Comparison of ENCODE assay signal across 8 cellular contexts in the genomic region with DNA sequence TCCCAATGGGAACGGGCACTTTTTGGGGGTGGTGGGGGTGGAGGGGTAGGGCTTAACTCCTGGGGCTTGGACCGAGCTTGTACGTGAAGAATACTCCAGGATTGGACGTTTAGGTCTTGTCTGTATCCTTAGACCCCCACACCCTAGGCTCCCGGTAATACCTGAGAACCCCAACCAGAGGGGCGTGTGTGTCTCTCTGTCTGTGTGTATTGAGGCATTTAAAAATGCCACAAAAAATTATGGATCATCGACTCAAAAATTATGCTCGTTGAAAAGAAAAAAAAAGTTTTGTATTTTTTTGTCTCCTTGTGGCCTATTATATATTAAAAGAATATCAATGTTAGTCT. TPM values are rescaled to one million over a fixed set of nuclear protein-coding genes. Genes with fewer than 3 reads are reported as not detected.
DNase-seq lines count a peak whose midpoint lies in the region; ATAC-seq and TF ChIP-seq lines count a peak whose summit lies in the region.

No MANE protein-coding gene starts in this region.

- no peaks in the 10 kb centered on the region for H3K36me3 ChIP-seq in thoracic aorta

- no peaks in the 10 kb centered on the region for H3K27me3 ChIP-seq in thoracic aorta (replicated peaks; ENCODE audit: insufficient read depth)

- peak overlapping the region; percentile 91 for H3K4me3 Mint-ChIP-seq in activated CD4-positive, alpha-beta T cell treated with anti-CD3 and anti-CD28 coated beads for 36 hours
- peak overlapping the region; percentile 93 for H3K4me3 Mint-ChIP-seq in activated CD4-positive, alpha-beta memory T cell treated with anti-CD3 and anti-CD28 coated beads for 36 hours
- peak overlapping the region; percentile 93 to 98 (median 97) for H3K4me3 Mint-ChIP-seq in immature natural killer cell

- peak overlapping the region; percentile 87 for H3K27ac Mint-ChIP-seq in activated CD4-positive, alpha-beta T cell treated with anti-CD3 and anti-CD28 coated beads for 36 hours
- H3K27ac Mint-ChIP-seq in activated CD4-positive, alpha-beta memory T cell treated with anti-CD3 and anti-CD28 coated beads for 36 hours, result no peak overlapping the region
- no peak overlapping the region for H3K27ac Mint-ChIP-seq in immature natural killer cell

- peaks cover 16% of the 10 kb centered on the region for H3K27me3 Mint-ChIP-seq in activated CD4-positive, alpha-beta T cell treated with anti-CD3 and anti-CD28 coated beads for 36 hours
- peaks cover 6% of the 10 kb centered on the region for H3K27me3 Mint-ChIP-seq in activated CD4-positive, alpha-beta memory T cell treated with anti-CD3 and anti-CD28 coated beads for 36 hours
- H3K27me3 Mint-ChIP-seq in immature natural killer cell (ENCODE audit: low read depth in 3 of 3), result peaks cover 6 to 14% (median 14%) of the 10 kb centered on the region in 3 donors

- H3K9me3 Mint-ChIP-seq in activated CD4-positive, alpha-beta T cell treated with anti-CD3 and anti-CD28 coated beads for 36 hours (ENCODE audit: low read depth), result no peaks in the 10 kb centered on the region
- H3K9me3 Mint-ChIP-seq in activated CD4-positive, alpha-beta memory T cell treated with anti-CD3 and anti-CD28 coated beads for 36 hours, result no peaks in the 10 kb centered on the region
- H3K9me3 Mint-ChIP-seq in immature natural killer cell, result peaks cover 0 to 1% (median 0%) of the 10 kb centered on the region in 6 donors

- CTCF ChIA-PET in activated CD4-positive, alpha-beta T cell treated with anti-CD3 and anti-CD28 coated beads for 36 hours (lab: Charles Lee), result interaction anchor here (0.7 to 2.1 kb wide), 10 partner anchors 9 to 509 kb away, joined by 3 to 8 read pairs (median 3); no protein-coding TSS in a partner anchor
- CTCF ChIA-PET in activated CD4-positive, alpha-beta memory T cell treated with anti-CD3 and anti-CD28 coated beads for 36 hours (lab: Charles Lee), result interaction anchor here (0.5 to 2.6 kb wide), 4 partner anchors 64 to 322 kb away, joined by 3 to 16 read pairs (median 6); no protein-coding TSS in a partner anchor

- H3K9me3 ChIP-seq in thoracic aorta, result no peaks in the 10 kb centered on the region

- intact Hi-C loops in activated CD4-positive, alpha-beta T cell treated with anti-CD3 and anti-CD28 coated beads for 36 hours (cut with DNase I, micrococcal nuclease), result loop anchor here (1.0 to 5.0 kb wide), 9 partner anchors 10 to 502 kb away; a partner anchor contains a TSS
- intact Hi-C loops in activated CD4-positive, alpha-beta memory T cell treated with anti-CD3 and anti-CD28 coated beads for 36 hours (cut with micrococcal nuclease), result loop anchor here (1.0 to 10.0 kb wide), 7 partner anchors 10 to 500 kb away; a partner anchor contains a TSS

- no peaks in the 10 kb centered on the region for H3K36me3 Mint-ChIP-seq in activated CD4-positive, alpha-beta T cell treated with anti-CD3 and anti-CD28 coated beads for 36 hours (ENCODE audit: low read depth)
- no peaks in the 10 kb centered on the region for H3K36me3 Mint-ChIP-seq in activated CD4-positive, alpha-beta memory T cell treated with anti-CD3 and anti-CD28 coated beads for 36 hours
- H3K36me3 Mint-ChIP-seq in immature natural killer cell, result no peaks in the 10 kb centered on the region

- TF ChIP-seq CTCF in thoracic aorta (IDR thresholded peaks at IDR 0.05), result no peak

- H3K27ac ChIP-seq in thoracic aorta, result peak overlapping the region; percentile 78 to 88

- in situ Hi-C loops in ACHN (cut with HindIII; ENCODE audit: low pct_ligation_motif_present, low pct_unique_long_range_greater_than_20kb, low sequenced_read_pairs), result loop anchor here (25.0 kb wide), 1 partner anchor 113 kb away; no protein-coding TSS in a partner anchor

- POLR2A ChIA-PET in activated CD4-positive, alpha-beta T cell treated with anti-CD3 and anti-CD28 coated beads for 36 hours (lab: Charles Lee), result interaction anchor here (1.2 kb wide), 1 partner anchor 691 kb away, joined by 3 read pairs; a partner anchor contains a TSS
- POLR2A ChIA-PET in activated CD4-positive, alpha-beta memory T cell treated with anti-CD3 and anti-CD28 coated beads for 36 hours (lab: Charles Lee), result interaction anchor here (0.6 to 0.8 kb wide), 2 partner anchors 10 to 55 kb away, joined by 3 read pairs; no protein-coding TSS in a partner anchor

- H3K4me3 ChIP-seq in thoracic aorta, result peak overlapping the region; percentile 79

- H3K4me1 Mint-ChIP-seq in activated CD4-positive, alpha-beta T cell treated with anti-CD3 and anti-CD28 coated beads for 36 hours, result peaks cover 19% of the 10 kb centered on the region
- H3K4me1 Mint-ChIP-seq in activated CD4-positive, alpha-beta memory T cell treated with anti-CD3 and anti-CD28 coated beads for 36 hours (ENCODE audit: low read depth), result peaks cover 18% of the 10 kb centered on the region
- H3K4me1 Mint-ChIP-seq in immature natural killer cell, result peaks cover 20 to 27% of the 10 kb centered on the region in 2 donors

- no peak for ATAC-seq in activated CD4-positive, alpha-beta T cell treated with anti-CD3 and anti-CD28 coated beads for 36 hours
- ATAC-seq in thoracic aorta (ENCODE audit: insufficient number of reproducible peaks, low FRiP score, low read depth), result no peak

- no peak for DNase-seq in activated CD4-positive, alpha-beta T cell treated with anti-CD3 and anti-CD28 coated beads for 36 hours
- no peak for DNase-seq in activated CD4-positive, alpha-beta T cell treated with anti-CD3 and anti-CD28 coated beads, Interleukin-2, amount 50 U/mL, for 1 hour
- DNase-seq in activated CD4-positive, alpha-beta memory T cell treated with anti-CD3 and anti-CD28 coated beads for 36 hours, result no peak
- DNase-seq in immature natural killer cell (no peak), thoracic aorta (ENCODE audit: low spot score) (no peak), ACHN (no peak), Ammon's horn (ENCODE audit: low spot score) (no peak)
- no peak for DNase-seq in stimulated activated CD4-positive, alpha-beta T cell treated with anti-CD3 and anti-CD28 coated beads, Interleukin-2, amount 100 ng/mL, for 24 hours

- H3K4me1 ChIP-seq in thoracic aorta (ENCODE audit: control insufficient read depth in 1 of 2, low read depth in 2 of 2), result peaks cover 10 to 46% of the 10 kb centered on the region in 2 donors

RNA-seq across cellular contexts. Expression of a gene that starts 0.5 kb away (rescaled TPM):
- 10 to 100 TPM; 14.9 to 15.6 TPM for total RNA-seq in activated CD4-positive, alpha-beta T cell treated with anti-CD3 and anti-CD28 coated beads for 36 hours
- 10 to 100 TPM; 14.1 to 14.9 TPM for total RNA-seq in activated CD4-positive, alpha-beta memory T cell treated with anti-CD3 and anti-CD28 coated beads for 36 hours
- under 1 TPM in 2 of 3 donors, not detected in 1; 0.39 to 0.62 TPM for polyA plus RNA-seq in immature natural killer cell
- 100 to 1,000 TPM; 103 to 232 TPM for total RNA-seq in thoracic aorta

Comparison
In these comparisons a context has a peak if more than half of its experiments do, and no peak if none do; other contexts are left out.
1. RNA of a gene that starts 0.5 kb away (total RNA-seq): 103 to 232 TPM in thoracic aorta; 14.9 to 15.6 TPM in activated CD4-positive, alpha-beta T cell treated with anti-CD3 and anti-CD28 coated beads for 36 hours and 14.1 to 14.9 TPM in activated CD4-positive, alpha-beta memory T cell treated with anti-CD3 and anti-CD28 coated beads for 36 hours; every median in the first group is over 4 times any median in the second.
2. Peak in every context shown above with its lines, with median percentiles within 50 percentile points of each other: H3K4me3 Mint-ChIP-seq.